ENCODE assay signal across 15 cellular contexts in genomic region chr2:3127710-3128109, GRCh38.
A peak's percentile ranks its signal among the peaks of the same experiment; 100 is the strongest.
DNase-seq lines count a peak whose midpoint lies in the region; TF ChIP-seq lines count a peak whose summit lies in the region.
"Had no signal": no experiment of that assay in that cellular context is flagged by ENCODE, and none has a peak within 500 bp of the region (broad histone marks: within the 10 kb centered on the region; RNA-seq: fewer than 3 reads in every experiment).

No MANE protein-coding gene starts in this region.

- 25% methylated on average over 5 of the region's 5 CpGs for WGBS in SK-N-SH (ENCODE audit: low lambda C conversion rate)
- WGBS in prostate gland, result 71% methylated on average over 5 of the region's 5 CpGs

- H2AFZ ChIP-seq in SK-N-SH (ENCODE audit: low read depth), result peak overlapping the region; percentile 65; the same call in 1 of the 2 replicates

- H3F3A ChIP-seq in SK-N-SH (replicated peaks; ENCODE audit: insufficient read depth), result no peaks in the 10 kb centered on the region

- no peak overlapping the region for H3K4me2 ChIP-seq in SK-N-SH
- H3K4me2 ChIP-seq: A549 had no signal

- TF ChIP-seq CTCF in SK-N-SH (IDR thresholded peaks at IDR 0.05) (no peak), nephron (IDR thresholded peaks at IDR 0.05; ENCODE audit: unreplicated experiment in 3 of 3) (no peak), prostate gland (IDR thresholded peaks at IDR 0.05) (no peak)

- no peaks in the 10 kb centered on the region for H3K36me3 ChIP-seq in SK-N-SH (replicated peaks in 1 of 2; ENCODE audit: control insufficient read depth in 1 of 2, insufficient read depth in 2 of 2, low read length in 1 of 2)
- no peaks in the 10 kb centered on the region for H3K36me3 ChIP-seq in prostate gland
- H3K36me3 ChIP-seq: thoracic aorta had no signal

- DNase-seq in NCI-H748 (lab: John Stamatoyannopoulos, UW; ENCODE audit: unreplicated experiment) (peak; percentile 6), NCI-H748 treated with DMSO at 0.1 percent for 48 hours (lab: John Stamatoyannopoulos, UW) (no peak), NCI-H2081 (lab: John Stamatoyannopoulos, UW) (peak; percentile 80 to 90), SK-N-SH (peak; percentile 77), prostate gland (ENCODE audit: low spot score) (no peak), globus pallidus (ENCODE audit: low spot score) (no peak), erythroblast (lab: John Stamatoyannopoulos, UW) (no peak)
- DNase-seq: activated CD8-positive, alpha-beta memory T cell treated with anti-CD3 and anti-CD28 coated beads for 24 hours; effector memory CD4-positive, alpha-beta T cell; natural killer cell; NCI-H187 treated with DMSO at 0.1 percent for 48 hours had no signal

- H4K20me1 ChIP-seq in SK-N-SH (ENCODE audit: insufficient read depth), result no peaks in the 10 kb centered on the region

- H3K79me2 ChIP-seq in SK-N-SH (ENCODE audit: insufficient read depth), result no peaks in the 10 kb centered on the region

- H3K27ac ChIP-seq in SK-N-SH (ENCODE audit: low read depth in 2 of 2, low read length in 1 of 2) (peak overlapping the region; percentile 40 to 100; a peak in 3 of 4 replicates), prostate gland (no peak overlapping the region)
- H3K27ac ChIP-seq: A549, thoracic aorta had no signal

- peaks cover 12% of the 10 kb centered on the region for H3K27me3 Mint-ChIP-seq in nephron (ENCODE audit: low read depth)

- intact Hi-C loops in prostate gland (cut with DNase I), result no loop called here

- H3K9me3 ChIP-seq in SK-N-SH, result no peaks in the 10 kb centered on the region
- H3K9me3 ChIP-seq in prostate gland, result no peaks in the 10 kb centered on the region
- H3K9me3 ChIP-seq: A549, thoracic aorta had no signal

- H3K4me3 Mint-ChIP-seq in nephron, result no peak overlapping the region
- H3K4me3 Mint-ChIP-seq: activated naive CD4-positive, alpha-beta T cell treated with anti-CD3 and anti-CD28 coated beads for 36 hours; natural killer cell had no signal

- no peak for TF ChIP-seq EP300 in SK-N-SH (IDR thresholded peaks at IDR 0.05; ENCODE audit: borderline replicate concordance in 1 of 2, low read depth in 1 of 2, low read length in 1 of 2)

- CTCF ChIA-PET in SK-N-SH (lab: Yijun Ruan, JAX), result interaction anchor here (0.6 to 2.3 kb wide), 16 partner anchors 9 to 523 kb away, joined by 3 to 15 read pairs (median 4); no protein-coding TSS in a partner anchor

- H3K27ac Mint-ChIP-seq in nephron, result peak overlapping the region; percentile 19 to 83 (median 66)
- H3K27ac Mint-ChIP-seq: activated naive CD4-positive, alpha-beta T cell treated with anti-CD3 and anti-CD28 coated beads for 36 hours; natural killer cell had no signal

- H3K9ac ChIP-seq in SK-N-SH, result no peak overlapping the region

- no peaks in the 10 kb centered on the region for H3K9me3 Mint-ChIP-seq in nephron
- H3K9me3 Mint-ChIP-seq: activated naive CD4-positive, alpha-beta T cell treated with anti-CD3 and anti-CD28 coated beads for 36 hours; natural killer cell had no signal

- H3K4me3 ChIP-seq in SK-N-SH (ENCODE audit: low read depth in 2 of 2, low read length in 1 of 2) (peak overlapping the region in 1 of 2 experiments; percentile 44; a peak in 2 of 4 replicates), prostate gland (no peak overlapping the region)
- H3K4me3 ChIP-seq: A549, thoracic aorta had no signal

- H3K4me1 ChIP-seq in SK-N-SH (ENCODE audit: control insufficient read depth in 1 of 2, insufficient read depth in 2 of 2, low read depth in 1 of 2, low read length in 1 of 2) (peaks cover 0 to 93% of the 10 kb centered on the region in 2 experiments; a peak in 3 of 4 replicates), prostate gland (replicated peaks) (no peaks in the 10 kb centered on the region)
- H3K4me1 ChIP-seq: A549 had no signal

- H3K9me2 ChIP-seq in SK-N-SH, result no peaks in the 10 kb centered on the region

- TF ChIP-seq POLR2A in prostate gland (IDR thresholded peaks at IDR 0.05) (no peak), erythroblast (IDR thresholded peaks at IDR 0.05; ENCODE audit: low read length) (no peak)

- no peak for TF ChIP-seq RAD21 in SK-N-SH (IDR thresholded peaks at IDR 0.05; ENCODE audit: low read length)

- no peaks in the 10 kb centered on the region for H3K36me3 Mint-ChIP-seq in nephron (ENCODE audit: low read depth)
- H3K36me3 Mint-ChIP-seq: natural killer cell had no signal

- peaks cover 54% of the 10 kb centered on the region for H3K4me1 Mint-ChIP-seq in nephron
- H3K4me1 Mint-ChIP-seq: natural killer cell had no signal

- H3K27me3 ChIP-seq in SK-N-SH (ENCODE audit: insufficient read depth) (no peaks in the 10 kb centered on the region), prostate gland (replicated peaks; ENCODE audit: insufficient read depth) (no peaks in the 10 kb centered on the region)

- POLR2A ChIA-PET in SK-N-SH (lab: Yijun Ruan, JAX), result interaction anchor here (0.8 to 5.0 kb wide), 29 partner anchors 9 to 1015 kb away, joined by 3 to 71 read pairs (median 5); partner anchors contain the start of genes EIPR1 and MYT1L

TF ChIP-seq in SK-N-SH, 30 proteins besides CTCF, POLR2A, EP300 and RAD21:
- TF ChIP-seq REST (IDR thresholded peaks at IDR 0.05; ENCODE audit: low read depth, low read length), result no peak
- TF ChIP-seq, protein P1, sequence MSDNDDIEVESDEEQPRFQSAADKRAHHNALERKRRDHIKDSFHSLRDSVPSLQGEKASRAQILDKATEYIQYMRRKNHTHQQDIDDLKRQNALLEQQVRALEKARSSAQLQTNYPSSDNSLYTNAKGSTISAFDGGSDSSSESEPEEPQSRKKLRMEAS (IDR thresholded peaks at IDR 0.05; ENCODE audit: low read depth), result no peak
- no peak for TF ChIP-seq NFIC (IDR thresholded peaks at IDR 0.05; ENCODE audit: borderline replicate concordance)
- no peak for TF ChIP-seq RFX5 (IDR thresholded peaks at IDR 0.05; ENCODE audit: low read length)
- TF ChIP-seq CHD2 (IDR thresholded peaks at IDR 0.05; ENCODE audit: low read length, partially characterized antibody), result no peak
- no peak for TF ChIP-seq PBX3 (IDR thresholded peaks at IDR 0.05)
- TF ChIP-seq, protein P2, sequence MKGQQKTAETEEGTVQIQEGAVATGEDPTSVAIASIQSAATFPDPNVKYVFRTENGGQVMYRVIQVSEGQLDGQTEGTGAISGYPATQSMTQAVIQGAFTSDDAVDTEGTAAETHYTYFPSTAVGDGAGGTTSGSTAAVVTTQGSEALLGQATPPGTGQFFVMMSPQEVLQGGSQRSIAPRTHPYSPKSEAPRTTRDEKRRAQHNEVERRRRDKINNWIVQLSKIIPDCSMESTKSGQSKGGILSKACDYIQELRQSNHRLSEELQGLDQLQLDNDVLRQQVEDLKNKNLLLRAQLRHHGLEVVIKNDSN (IDR thresholded peaks at IDR 0.05; ENCODE audit: borderline replicate concordance, low read depth), result no peak
- no peak for TF ChIP-seq TCF12 (IDR thresholded peaks at IDR 0.05)
- no peak for TF ChIP-seq SIN3A (IDR thresholded peaks at IDR 0.05; ENCODE audit: borderline replicate concordance, low read depth, low read length)
- no peak for TF ChIP-seq POLR2AphosphoS5 (IDR thresholded peaks at IDR 0.05; ENCODE audit: low read depth, low read length)

Comparison
In these comparisons a context has a peak if more than half of its experiments do, and no peak if none do; other contexts are left out.
1. DNase-seq: peak in NCI-H748 (single experiment), NCI-H2081 (2 of 2) and SK-N-SH (single experiment); none in NCI-H748 treated with DMSO at 0.1 percent for 48 hours (single experiment), prostate gland (single experiment), globus pallidus (single experiment) and erythroblast (0 of 2).
2. H3K27ac ChIP-seq: peak in SK-N-SH (2 of 2); none in prostate gland (0 of 2).